23 cellular contexts compared by ENCODE assay signal in genomic region chr3:9679476-9680097, GRCh38. TPM values are rescaled to one million over a fixed set of nuclear protein-coding genes. Genes with fewer than 3 reads are reported as not detected.
A peak's percentile ranks its signal among the peaks of the same experiment; 100 is the strongest.
DNase-seq lines count a peak whose midpoint lies in the region; ATAC-seq and TF ChIP-seq lines count a peak whose summit lies in the region.
"Had no signal": no experiment of that assay in that cellular context is flagged by ENCODE, and none has a peak within 500 bp of the region (broad histone marks: within the 10 kb centered on the region; RNA-seq: fewer than 3 reads in every experiment).

No MANE protein-coding gene starts in this region.

- no peak overlapping the region for H3K4me3 ChIP-seq in esophagus muscularis mucosa

- no peaks in the 10 kb centered on the region for H3K27me3 Mint-ChIP-seq in stimulated activated naive CD8-positive, alpha-beta T cell treated with anti-CD3 and anti-CD28 coated beads, Interleukin-15, amount 100 ng/mL, for 72 hours
- H3K27me3 Mint-ChIP-seq in activated T-helper 1 cell treated with anti-CD3 and anti-CD28 coated beads, Interleukin-12 subunit alpha, Interleukin-12 subunit beta, Interleukin-2, Interleukin-4 antibody, amounts not matched to agents 30 ng/mL and 10 ng/mL and 1 ng/mL, durations not matched to agents 14 hours and 24 hours and 36 hours (ENCODE audit: insufficient read depth) = no peaks in the 10 kb centered on the region
- H3K27me3 Mint-ChIP-seq: IgD-negative memory B cell had no signal

- TF ChIP-seq CTCF in esophagus muscularis mucosa (IDR thresholded peaks at IDR 0.05) = no peak

- no peaks in the 10 kb centered on the region for H3K9me3 Mint-ChIP-seq in stimulated activated naive CD8-positive, alpha-beta T cell treated with anti-CD3 and anti-CD28 coated beads, Interleukin-15, amount 100 ng/mL, for 72 hours
- no peaks in the 10 kb centered on the region for H3K9me3 Mint-ChIP-seq in activated T-helper 1 cell treated with anti-CD3 and anti-CD28 coated beads, Interleukin-12 subunit alpha, Interleukin-12 subunit beta, Interleukin-2, Interleukin-4 antibody, amounts not matched to agents 30 ng/mL and 10 ng/mL and 1 ng/mL, durations not matched to agents 14 hours and 24 hours and 36 hours
- H3K9me3 Mint-ChIP-seq: CD14-positive monocyte, IgD-negative memory B cell had no signal

- no peak overlapping the region for H3K27ac ChIP-seq in esophagus muscularis mucosa (replicated peaks in 1 of 4)

- no peak for DNase-seq in stimulated activated naive CD8-positive, alpha-beta T cell treated with anti-CD3 and anti-CD28 coated beads, Interleukin-15, amount 100 ng/mL, for 72 hours
- DNase-seq in stimulated activated naive CD8-positive, alpha-beta T cell treated with anti-CD3 and anti-CD28 coated beads, Interleukin-15, Interleukin-2, amounts not matched to agents 100 U/mL and 50 U/mL, for 24 hours = no peak
- DNase-seq in activated T-helper 1 cell treated with anti-CD3 and anti-CD28 coated beads, Interleukin-12 subunit alpha, Interleukin-12 subunit beta, Interleukin-2, Interleukin-4 antibody, amounts not matched to agents 30 ng/mL and 10 ng/mL and 1 ng/mL, durations not matched to agents 14 hours and 24 hours and 36 hours (ENCODE audit: low spot score) = no peak
- DNase-seq in esophagus muscularis mucosa (ENCODE audit: extremely low spot score) = no peak
- no peak for DNase-seq in GM19238 (ENCODE audit: insufficient read length, low spot score)
- DNase-seq: ACHN, AML-193, Caco-2, DMS153, EL, Kasumi-1, NCI-H1436, NCI-H2029, NCI-H748 treated with DMSO at 0.1 percent for 48 hours, OCI-M1, SIG-M5 had no signal

- H3K36me3 ChIP-seq in esophagus muscularis mucosa = peaks cover 88 to 100% (median 96%) of the 10 kb centered on the region in 4 donors

- peaks cover 47% of the 10 kb centered on the region for H3K36me3 Mint-ChIP-seq in activated T-helper 1 cell treated with anti-CD3 and anti-CD28 coated beads, Interleukin-12 subunit alpha, Interleukin-12 subunit beta, Interleukin-2, Interleukin-4 antibody, amounts not matched to agents 30 ng/mL and 10 ng/mL and 1 ng/mL, durations not matched to agents 14 hours and 24 hours and 36 hours (ENCODE audit: low read depth)

- WGBS in esophagus muscularis mucosa = 98% methylated on average over 6 of the region's 6 CpGs

- TF ChIP-seq EP300 in esophagus muscularis mucosa (IDR thresholded peaks at IDR 0.05) = no peak

- no peaks in the 10 kb centered on the region for H3K27me3 ChIP-seq in esophagus muscularis mucosa

- no peak overlapping the region for H3K4me3 Mint-ChIP-seq in stimulated activated naive CD8-positive, alpha-beta T cell treated with anti-CD3 and anti-CD28 coated beads, Interleukin-15, amount 100 ng/mL, for 72 hours
- no peak overlapping the region for H3K4me3 Mint-ChIP-seq in activated T-helper 1 cell treated with anti-CD3 and anti-CD28 coated beads, Interleukin-12 subunit alpha, Interleukin-12 subunit beta, Interleukin-2, Interleukin-4 antibody, amounts not matched to agents 30 ng/mL and 10 ng/mL and 1 ng/mL, durations not matched to agents 14 hours and 24 hours and 36 hours

- intact Hi-C loops in activated T-helper 1 cell treated with anti-CD3 and anti-CD28 coated beads, Interleukin-12 subunit alpha, Interleukin-12 subunit beta, Interleukin-2, Interleukin-4 antibody, amounts not matched to agents 30 ng/mL and 10 ng/mL and 1 ng/mL, durations not matched to agents 14 hours and 24 hours and 36 hours (cut with micrococcal nuclease) = no loop called here
- intact Hi-C loops in esophagus muscularis mucosa (cut with DNase I) = no loop called here

- H3K9me3 ChIP-seq in esophagus muscularis mucosa = no peaks in the 10 kb centered on the region
- H3K9me3 ChIP-seq: Caco-2 had no signal

- TF ChIP-seq POLR2A in esophagus muscularis mucosa (IDR thresholded peaks at IDR 0.05; ENCODE audit: low read depth) = no peak

- H3K27ac Mint-ChIP-seq in stimulated activated naive CD8-positive, alpha-beta T cell treated with anti-CD3 and anti-CD28 coated beads, Interleukin-15, amount 100 ng/mL, for 72 hours = peak overlapping the region; percentile 14 to 92
- peak overlapping the region; percentile 21 for H3K27ac Mint-ChIP-seq in activated T-helper 1 cell treated with anti-CD3 and anti-CD28 coated beads, Interleukin-12 subunit alpha, Interleukin-12 subunit beta, Interleukin-2, Interleukin-4 antibody, amounts not matched to agents 30 ng/mL and 10 ng/mL and 1 ng/mL, durations not matched to agents 14 hours and 24 hours and 36 hours
- H3K27ac Mint-ChIP-seq: IgD-negative memory B cell had no signal

- no peak for ATAC-seq in stimulated activated naive CD8-positive, alpha-beta T cell treated with anti-CD3 and anti-CD28 coated beads, Interleukin-15, amount 100 ng/mL, for 72 hours
- no peak for ATAC-seq in stimulated activated naive CD8-positive, alpha-beta T cell treated with anti-CD3 and anti-CD28 coated beads, Interleukin-15, Interleukin-2, amounts not matched to agents 100 U/mL and 50 U/mL, for 24 hours
- ATAC-seq in esophagus mucosa (peak; percentile 53), GM21390 (IDR thresholded peaks at IDR 0.05; ENCODE audit: unreplicated experiment) (no peak)

- H3K4me1 ChIP-seq in esophagus muscularis mucosa = peaks cover 0 to 26% (median 0%) of the 10 kb centered on the region in 4 donors

- no peaks in the 10 kb centered on the region for H3K4me1 Mint-ChIP-seq in stimulated activated naive CD8-positive, alpha-beta T cell treated with anti-CD3 and anti-CD28 coated beads, Interleukin-15, amount 100 ng/mL, for 72 hours
- H3K4me1 Mint-ChIP-seq in activated T-helper 1 cell treated with anti-CD3 and anti-CD28 coated beads, Interleukin-12 subunit alpha, Interleukin-12 subunit beta, Interleukin-2, Interleukin-4 antibody, amounts not matched to agents 30 ng/mL and 10 ng/mL and 1 ng/mL, durations not matched to agents 14 hours and 24 hours and 36 hours (ENCODE audit: low read depth) = no peaks in the 10 kb centered on the region
- H3K4me1 Mint-ChIP-seq: CD14-positive monocyte had no signal

RNA-seq across cellular contexts. Expression of gene CPNE9, which starts 24.0 kb away (rescaled TPM):
- 0.93 TPM in 1 of 2 replicates, not detected in the other for total RNA-seq in activated T-helper 1 cell treated with anti-CD3 and anti-CD28 coated beads, Interleukin-12 subunit alpha, Interleukin-12 subunit beta, Interleukin-2, Interleukin-4 antibody, amounts not matched to agents 30 ng/mL and 10 ng/mL and 1 ng/mL, durations not matched to agents 14 hours and 24 hours and 36 hours
- not detected for total RNA-seq in esophagus mucosa
- under 1 TPM in 2 of 4 donors, not detected in 2; 0.33 to 0.42 TPM for total RNA-seq in esophagus muscularis mucosa
- total RNA-seq: Caco-2, HT1080, NCI-H460, RPMI7951 had no signal

RNA-seq across cellular contexts. Expression of gene MTMR14, which starts 30.3 kb away (rescaled TPM):
- 42.9 and 46.9 TPM in 2 replicates for total RNA-seq in activated T-helper 1 cell treated with anti-CD3 and anti-CD28 coated beads, Interleukin-12 subunit alpha, Interleukin-12 subunit beta, Interleukin-2, Interleukin-4 antibody, amounts not matched to agents 30 ng/mL and 10 ng/mL and 1 ng/mL, durations not matched to agents 14 hours and 24 hours and 36 hours
- total RNA-seq in esophagus mucosa (22.0 TPM), esophagus muscularis mucosa (10 to 100 TPM; 14.1 to 27.3 (median 21.1) TPM)

RNA-seq across cellular contexts. Expression of gene BRPF1, which starts 51.9 kb away (rescaled TPM):
- total RNA-seq in activated T-helper 1 cell treated with anti-CD3 and anti-CD28 coated beads, Interleukin-12 subunit alpha, Interleukin-12 subunit beta, Interleukin-2, Interleukin-4 antibody, amounts not matched to agents 30 ng/mL and 10 ng/mL and 1 ng/mL, durations not matched to agents 14 hours and 24 hours and 36 hours = 44.6 and 45.9 TPM in 2 replicates
- 11.9 TPM for total RNA-seq in esophagus mucosa
- total RNA-seq in esophagus muscularis mucosa = 10 to 100 TPM; 16.2 to 23.3 (median 21.1) TPM
